In genomic region chr18:42039396-42039795, GRCh38 we compare ENCODE assay signal across 33 cellular contexts.
A peak's percentile ranks its signal among the peaks of the same experiment; 100 is the strongest.
DNase-seq lines count a peak whose midpoint lies in the region; ATAC-seq, FAIRE-seq and TF ChIP-seq lines count a peak whose summit lies in the region.
"Had no signal": no experiment of that assay in that cellular context is flagged by ENCODE, and none has a peak within 500 bp of the region (broad histone marks: within the 10 kb centered on the region; RNA-seq: fewer than 3 reads in every experiment).

No MANE protein-coding gene starts in this region.

- peak overlapping the region; percentile 30; the same call in 1 of the 2 replicates for H3K9ac ChIP-seq in IMR-90 (ENCODE audit: low read depth, low read length)
- H3K9ac ChIP-seq in endothelial cell of umbilical vein (replicated peaks; ENCODE audit: extremely low read depth, insufficient read depth, low read length) = no peak overlapping the region

- H2BK5ac ChIP-seq in IMR-90 (ENCODE audit: low read depth, low read length, poor library complexity, severe bottlenecking) = peak overlapping the region; percentile 85

- in situ Hi-C loops in IMR-90 (cut with MboI; ENCODE audit: low sequenced_read_pairs) = no loop called here

- H3K18ac ChIP-seq in IMR-90 (ENCODE audit: low read depth, low read length) = peak overlapping the region; percentile 64

- H3K9me3 ChIP-seq in A549 = no peaks in the 10 kb centered on the region
- no peaks in the 10 kb centered on the region for H3K9me3 ChIP-seq in IMR-90 (ENCODE audit: control insufficient read depth, insufficient read depth, low read length)
- no peaks in the 10 kb centered on the region for H3K9me3 ChIP-seq in endothelial cell of umbilical vein (replicated peaks; ENCODE audit: control insufficient read depth, insufficient read depth, low read length)
- H3K9me3 ChIP-seq: BE2C, HAP-1, left ventricle myocardium inferior had no signal

- BruUV-seq in IMR-90 (replicated peaks; lab: Mats Ljungman, UMichigan) (no TSS peak), endothelial cell of umbilical vein (replicated peaks; lab: Mats Ljungman, UMichigan) (no TSS peak)

- no peaks in the 10 kb centered on the region for H3K27me3 Mint-ChIP-seq in natural killer cell treated with Interleukin-12 subunit alpha and Interleukin-12 subunit beta and Interleukin-15 and Interleukin-18, amount 100 ng/mL, for 72 hours
- H3K27me3 Mint-ChIP-seq: activated CD4-positive, alpha-beta T cell treated with anti-CD3 and anti-CD28 coated beads for 36 hours; activated naive CD8-positive, alpha-beta T cell treated with anti-CD3 and anti-CD28 coated beads, Interleukin-2, amount 10 ng/mL, durations not matched to agents 7 days and 5 days; effector memory CD8-positive, alpha-beta T cell; naive thymus-derived CD4-positive, alpha-beta T cell had no signal

- TF ChIP-seq EP300 in A549 (IDR thresholded peaks at IDR 0.05) = no peak

- peaks cover 5 to 9% of the 10 kb centered on the region in 2 experiments; a peak in 2 of 4 replicates for H3K79me1 ChIP-seq in IMR-90 (ENCODE audit: low read depth in 1 of 2, low read length in 2 of 2)

- H3K23ac ChIP-seq in IMR-90 (ENCODE audit: low read depth, low read length) = peak overlapping the region; percentile 74

- ATAC-seq in A549 = no peak
- ATAC-seq in IMR-90 (ENCODE audit: low read depth) = peak; percentile 30
- no peak for ATAC-seq in natural killer cell treated with Interleukin-12 subunit alpha and Interleukin-12 subunit beta and Interleukin-15 and Interleukin-18, amount 100 ng/mL, for 72 hours
- ATAC-seq: activated CD4-positive, alpha-beta T cell treated with anti-CD3 and anti-CD28 coated beads for 36 hours; activated CD8-positive, alpha-beta T cell treated with anti-CD3 and anti-CD28 coated beads, Interleukin-2, amount 10 ng/mL, durations not matched to agents 7 days and 5 days; effector memory CD8-positive, alpha-beta T cell; naive thymus-derived CD4-positive, alpha-beta T cell; Panc1 had no signal

- H3K27ac Mint-ChIP-seq in natural killer cell treated with Interleukin-12 subunit alpha and Interleukin-12 subunit beta and Interleukin-15 and Interleukin-18, amount 100 ng/mL, for 72 hours = peak overlapping the region; percentile 1 to 6
- H3K27ac Mint-ChIP-seq: activated CD4-positive, alpha-beta T cell treated with anti-CD3 and anti-CD28 coated beads for 36 hours; activated CD8-positive, alpha-beta T cell treated with anti-CD3 and anti-CD28 coated beads, Interleukin-2, amount 10 ng/mL, durations not matched to agents 7 days and 5 days; activated naive CD8-positive, alpha-beta T cell treated with anti-CD3 and anti-CD28 coated beads, Interleukin-2, amount 10 ng/mL, durations not matched to agents 7 days and 5 days had no signal

- H2AFZ ChIP-seq in IMR-90 (replicated peaks; ENCODE audit: low read length, poor library complexity) (no peak overlapping the region), endothelial cell of umbilical vein (ENCODE audit: low read depth, low read length) (no peak overlapping the region)

- peak overlapping the region in 1 of 2 experiments; percentile 83; a peak in 2 of 4 replicates for H4K8ac ChIP-seq in IMR-90 (ENCODE audit: low read depth in 2 of 2, low read length in 2 of 2)

- intact Hi-C loops in IMR-90 (cut with micrococcal nuclease) = no loop called here
- intact Hi-C loops in endothelial cell of umbilical vein (cut with micrococcal nuclease) = no loop called here

- FAIRE-seq in A549 (lab: Jason Lieb, UNC) (no peak), endothelial cell of umbilical vein (lab: Jason Lieb, UNC) (no peak)
- FAIRE-seq: G401.6 had no signal

- H4K20me1 ChIP-seq in IMR-90 (ENCODE audit: insufficient read depth, low read length) = no peaks in the 10 kb centered on the region
- no peaks in the 10 kb centered on the region for H4K20me1 ChIP-seq in endothelial cell of umbilical vein (replicated peaks; ENCODE audit: control insufficient read depth, extremely low read depth, insufficient read depth, low read length)

- H2BK20ac ChIP-seq in IMR-90 (ENCODE audit: low read depth, low read length) = peak overlapping the region; percentile 86

- H3K4me2 ChIP-seq in A549 = peak overlapping the region; percentile 49
- H3K4me2 ChIP-seq in IMR-90 (ENCODE audit: low read depth, low read length) = peak overlapping the region; percentile 46; the same call in 1 of the 2 replicates
- no peak overlapping the region for H3K4me2 ChIP-seq in endothelial cell of umbilical vein (ENCODE audit: insufficient read depth, low read length)

- no peaks in the 10 kb centered on the region for H3K9me3 Mint-ChIP-seq in natural killer cell treated with Interleukin-12 subunit alpha and Interleukin-12 subunit beta and Interleukin-15 and Interleukin-18, amount 100 ng/mL, for 72 hours
- H3K9me3 Mint-ChIP-seq: activated naive CD8-positive, alpha-beta T cell treated with anti-CD3 and anti-CD28 coated beads, Interleukin-2, amount 10 ng/mL, durations not matched to agents 7 days and 5 days; effector memory CD8-positive, alpha-beta T cell; naive thymus-derived CD4-positive, alpha-beta T cell had no signal

- no peaks in the 10 kb centered on the region for H3K27me3 ChIP-seq in IMR-90 (ENCODE audit: control insufficient read depth, insufficient read depth, low read length)
- no peaks in the 10 kb centered on the region for H3K27me3 ChIP-seq in endothelial cell of umbilical vein (ENCODE audit: control insufficient read depth in 2 of 2, insufficient read depth in 2 of 2, low read length in 2 of 2)
- H3K27me3 ChIP-seq: BE2C had no signal

- TF ChIP-seq POLR2A in A549 (IDR thresholded peaks at IDR 0.05; ENCODE audit: low read length) (no peak), IMR-90 (IDR thresholded peaks at IDR 0.05; ENCODE audit: low read depth, low read length) (no peak), endothelial cell of umbilical vein (IDR thresholded peaks at IDR 0.05; ENCODE audit: low read depth, low read length) (no peak)

- peak overlapping the region; percentile 46; the same call in 1 of the 2 replicates for H4K5ac ChIP-seq in IMR-90 (ENCODE audit: low read depth, low read length)

- 94% methylated on average over 1 of the region's 1 CpG for WGBS in A549 (ENCODE audit: missing lambda C conversion rate)
- WGBS in IMR-90 (ENCODE audit: extremely low coverage in 2 of 2, insufficient read length in 1 of 2), 2 experiments = no CpG with 5 or more reads among the region's 1 CpG

- no peak overlapping the region for H3K4me3 ChIP-seq in A549
- H3K4me3 ChIP-seq in IMR-90 (ENCODE audit: insufficient read depth, low read depth, low read length) = no peak overlapping the region
- no peak overlapping the region for H3K4me3 ChIP-seq in endothelial cell of umbilical vein (replicated peaks in 1 of 3; ENCODE audit: insufficient read depth in 1 of 3, low read depth in 1 of 3, low read length in 3 of 3)
- H3K4me3 ChIP-seq: HAP-1, left ventricle myocardium inferior, skin epidermis had no signal

- H3K9me1 ChIP-seq in IMR-90 (ENCODE audit: insufficient read depth, low read length) (0 out of 2 replicates have a peak, but pooled peaks cover 2% of the 10 kb centered on the region), endothelial cell of umbilical vein (replicated peaks; ENCODE audit: control insufficient read depth, extremely low read depth, insufficient read depth, low read length) (no peaks in the 10 kb centered on the region)

- peaks cover 10% of the 10 kb centered on the region for H3K36me3 Mint-ChIP-seq in natural killer cell treated with Interleukin-12 subunit alpha and Interleukin-12 subunit beta and Interleukin-15 and Interleukin-18, amount 100 ng/mL, for 72 hours

- peak overlapping the region; percentile 69; the same call in 1 of the 2 replicates for H3K56ac ChIP-seq in IMR-90 (ENCODE audit: extremely low read depth, insufficient read depth, low read length)

- H3K27ac ChIP-seq in A549 = peak overlapping the region in 1 of 2 experiments; percentile 61; a peak in 2 of 6 replicates
- H3K27ac ChIP-seq in IMR-90 (ENCODE audit: insufficient read depth, low read length) = peak overlapping the region; percentile 31; the same call in 1 of the 2 replicates
- no peak overlapping the region for H3K27ac ChIP-seq in endothelial cell of umbilical vein (ENCODE audit: insufficient read depth, low read depth, low read length)
- H3K27ac ChIP-seq: left ventricle myocardium inferior, skin epidermis, VCaP had no signal

- H3K79me2 ChIP-seq in endothelial cell of umbilical vein (ENCODE audit: control insufficient read depth, insufficient read depth, low read length) = no peaks in the 10 kb centered on the region

- dilution Hi-C loops in IMR-90 (cut with HindIII; ENCODE audit: low sequenced_read_pairs, unreplicated experiment) = no loop called here
- dilution Hi-C loops in endothelial cell of umbilical vein (cut with MboI; ENCODE audit: extremely low pct_ligation_motif_present, low sequenced_read_pairs) = no loop called here

- H2AK5ac ChIP-seq in IMR-90 (ENCODE audit: low read depth, low read length) = peak overlapping the region; percentile 89

- no peak for DNase-seq in A549 (ENCODE audit: low read depth in 1 of 2, low spot score in 1 of 2)
- no peak for DNase-seq in IMR-90
- peak; percentile 7 for DNase-seq in endothelial cell of umbilical vein (ENCODE audit: low read depth, low spot score)
- DNase-seq in natural killer cell treated with Interleukin-12 subunit alpha and Interleukin-12 subunit beta and Interleukin-15 and Interleukin-18, amount 100 ng/mL, for 72 hours (ENCODE audit: low spot score) = no peak
- DNase-seq in COR-L47 (lab: John Stamatoyannopoulos, UW) = no peak
- DNase-seq in mucosa of gallbladder (ENCODE audit: low spot score) = no peak
- DNase-seq in NAMALWA (ENCODE audit: low spot score) = no peak
- DNase-seq: activated CD4-positive, alpha-beta T cell treated with anti-CD3 and anti-CD28 coated beads for 36 hours; activated CD8-positive, alpha-beta T cell treated with anti-CD3 and anti-CD28 coated beads, Interleukin-2, amount 10 ng/mL, durations not matched to agents 7 days and 5 days; activated effector memory CD4-positive, alpha-beta T cell treated with anti-CD3 and anti-CD28 coated beads, Interleukin-2, amount 50 U/mL, for 16 hours; activated naive CD8-positive, alpha-beta T cell treated with anti-CD3 and anti-CD28 coated beads, Interleukin-2, amount 10 ng/mL, durations not matched to agents 7 days and 5 days; activated T-cell treated with anti-CD3 and anti-CD28 coated beads for 4 hours; BE2C; caudate nucleus; DMS53; effector memory CD8-positive, alpha-beta T cell; head of caudate nucleus; Kasumi-1; left ventricle myocardium inferior; naive thymus-derived CD4-positive, alpha-beta T cell; NCI-H1436 treated with DMSO at 0.1 percent for 48 hours; NCI-H2081 treated with DMSO at 0.1 percent for 48 hours; NCI-H774; occipital lobe; retina; SHP77; stimulated activated naive CD4-positive, alpha-beta T cell treated with Interleukin-2 at 50 U/mL for 16 hours; T1000 had no signal

- peak overlapping the region; percentile 89 for H2BK120ac ChIP-seq in IMR-90 (ENCODE audit: low read depth, low read length)

- no peak overlapping the region for H2AK9ac ChIP-seq in IMR-90 (replicated peaks; ENCODE audit: low read depth, low read length, poor library complexity)

- peak overlapping the region; percentile 74 for H3K4ac ChIP-seq in IMR-90 (ENCODE audit: low read depth, low read length)

- POLR2A ChIA-PET in A549 (lab: Yijun Ruan, JAX) = no interaction called here
- POLR2A ChIA-PET in IMR-90 (lab: Charles Lee; ENCODE audit: unreplicated experiment) = no interaction called here
- POLR2A ChIA-PET in endothelial cell of umbilical vein (lab: Charles Lee) = no interaction called here

- peaks cover 15% of the 10 kb centered on the region; the same call in 2 of the 3 replicates for H3K4me1 ChIP-seq in A549
- H3K4me1 ChIP-seq in IMR-90 (ENCODE audit: control insufficient read depth, insufficient read depth, low read length) = peaks cover 7% of the 10 kb centered on the region
- peaks cover 4% of the 10 kb centered on the region for H3K4me1 ChIP-seq in endothelial cell of umbilical vein (ENCODE audit: control insufficient read depth, extremely low read depth, insufficient read depth, low read length)
- H3K4me1 ChIP-seq: BE2C, HAP-1, left ventricle myocardium inferior had no signal

- peak overlapping the region; percentile 84; the same call in 1 of the 2 replicates for H4K91ac ChIP-seq in IMR-90 (ENCODE audit: insufficient read depth, low read depth, low read length)

- CTCF ChIA-PET in A549 (lab: Yijun Ruan, JAX) = interaction anchor here (1.1 to 1.4 kb wide), 2 partner anchors 8 to 12 kb away, joined by 3 read pairs; no protein-coding TSS in a partner anchor
- CTCF ChIA-PET in IMR-90 (lab: Yijun Ruan, JAX) = interaction anchor here (2.2 kb wide), 1 partner anchor 14 kb away, joined by 12 read pairs; no protein-coding TSS in a partner anchor
- CTCF ChIA-PET in endothelial cell of umbilical vein (lab: Charles Lee) = interaction anchor here (1.4 to 10.2 kb wide), 3 partner anchors 10 to 13 kb away, joined by 4 to 119 read pairs (median 21); no protein-coding TSS in a partner anchor

- TF ChIP-seq CTCF in A549 (IDR thresholded peaks at IDR 0.05) (no peak), IMR-90 (conservative IDR thresholded peaks at IDR 0.05; ENCODE audit: low read depth, low read length) (no peak), endothelial cell of umbilical vein (IDR thresholded peaks at IDR 0.05; ENCODE audit: extremely low read depth in 1 of 2, insufficient read depth in 1 of 2, low read depth in 1 of 2, low read length in 2 of 2) (no peak)

- TF ChIP-seq RAD21 in A549 (conservative IDR thresholded peaks at IDR 0.05 in 1 of 2, IDR thresholded peaks at IDR 0.05 in 1 of 2) (no peak), IMR-90 (IDR thresholded peaks at IDR 0.05; ENCODE audit: low read length) (no peak)

- peaks cover 9% of the 10 kb centered on the region in 2 donors for H3K4me1 Mint-ChIP-seq in natural killer cell treated with Interleukin-12 subunit alpha and Interleukin-12 subunit beta and Interleukin-15 and Interleukin-18, amount 100 ng/mL, for 72 hours (ENCODE audit: low read depth in 2 of 2)
- H3K4me1 Mint-ChIP-seq: activated CD4-positive, alpha-beta T cell treated with anti-CD3 and anti-CD28 coated beads for 36 hours had no signal

- H3K36me3 ChIP-seq in IMR-90 (ENCODE audit: control insufficient read depth, insufficient read depth, low read length) (peaks cover 16% of the 10 kb centered on the region), endothelial cell of umbilical vein (ENCODE audit: control insufficient read depth in 2 of 2, extremely low read depth in 1 of 2, insufficient read depth in 2 of 2, low read length in 2 of 2) (peaks cover 0 to 8% of the 10 kb centered on the region in 2 experiments)
- H3K36me3 ChIP-seq: BE2C had no signal

- peak overlapping the region; percentile 23; the same call in 2 of the 3 replicates for H2BK15ac ChIP-seq in IMR-90 (ENCODE audit: low read depth, low read length)

- peak overlapping the region; percentile 88 for H3K14ac ChIP-seq in IMR-90 (replicated peaks; ENCODE audit: low read depth, low read length)

- H3K4me3 Mint-ChIP-seq in natural killer cell treated with Interleukin-12 subunit alpha and Interleukin-12 subunit beta and Interleukin-15 and Interleukin-18, amount 100 ng/mL, for 72 hours = no peak overlapping the region
- H3K4me3 Mint-ChIP-seq: activated CD4-positive, alpha-beta T cell treated with anti-CD3 and anti-CD28 coated beads for 36 hours; activated CD8-positive, alpha-beta T cell treated with anti-CD3 and anti-CD28 coated beads, Interleukin-2, amount 10 ng/mL, durations not matched to agents 7 days and 5 days; activated naive CD8-positive, alpha-beta T cell treated with anti-CD3 and anti-CD28 coated beads, Interleukin-2, amount 10 ng/mL, durations not matched to agents 7 days and 5 days; effector memory CD8-positive, alpha-beta T cell; naive thymus-derived CD4-positive, alpha-beta T cell had no signal
